8 cellular contexts compared by ENCODE assay signal in genomic region chr3:111311709-111312235, GRCh38.
A peak's percentile ranks its signal among the peaks of the same experiment; 100 is the strongest.
DNase-seq lines count a peak whose midpoint lies in the region; ATAC-seq and TF ChIP-seq lines count a peak whose summit lies in the region.

No MANE protein-coding gene starts in this region.

- H3K27me3 Mint-ChIP-seq in natural killer cell treated with Interleukin-12 subunit alpha and Interleukin-12 subunit beta and Interleukin-15 and Interleukin-18, amount 100 ng/mL, for 72 hours: no peaks in the 10 kb centered on the region

- peak; percentile 78 for ATAC-seq in GM19025 (IDR thresholded peaks at IDR 0.05; ENCODE audit: low read depth, unreplicated experiment)
- ATAC-seq in HG02852 (IDR thresholded peaks at IDR 0.05; ENCODE audit: unreplicated experiment): peak; percentile 88
- peak; percentile 85 to 88 for ATAC-seq in natural killer cell treated with Interleukin-12 subunit alpha and Interleukin-12 subunit beta and Interleukin-15 and Interleukin-18, amount 100 ng/mL, for 72 hours
- no peak for ATAC-seq in heart right ventricle

- no peaks in the 10 kb centered on the region for H3K27me3 ChIP-seq in heart right ventricle

- no peaks in the 10 kb centered on the region for H3K36me3 Mint-ChIP-seq in natural killer cell treated with Interleukin-12 subunit alpha and Interleukin-12 subunit beta and Interleukin-15 and Interleukin-18, amount 100 ng/mL, for 72 hours

- intact Hi-C loops in heart right ventricle (cut with DNase I): no loop called here

- peaks cover 0 to 8% (median 0%) of the 10 kb centered on the region in 9 donors for H3K4me1 ChIP-seq in heart right ventricle

- peak overlapping the region in 1 of 10 donors; percentile 37 for H3K27ac ChIP-seq in heart right ventricle

- DNase-seq in SKM-1 (lab: John Stamatoyannopoulos, UW; ENCODE audit: unreplicated experiment): peak; percentile 8
- no peak for DNase-seq in natural killer cell treated with Interleukin-12 subunit alpha and Interleukin-12 subunit beta and Interleukin-15 and Interleukin-18, amount 100 ng/mL, for 72 hours (ENCODE audit: low spot score)
- no peak for DNase-seq in heart right ventricle
- no peak for DNase-seq in NCI-H1048 (lab: John Stamatoyannopoulos, UW)
- DNase-seq in glomerular visceral epithelial cell (ENCODE audit: extremely low spot score): no peak
- no peak for DNase-seq in NCI-H2107 treated with DMSO at 0.1 percent for 48 hours (lab: John Stamatoyannopoulos, UW; ENCODE audit: unreplicated experiment)

- H3K36me3 ChIP-seq in heart right ventricle: no peaks in the 10 kb centered on the region

- peak overlapping the region; percentile 76 for H3K4me3 Mint-ChIP-seq in natural killer cell treated with Interleukin-12 subunit alpha and Interleukin-12 subunit beta and Interleukin-15 and Interleukin-18, amount 100 ng/mL, for 72 hours

- 27 to 31% methylated on average over 2 of the region's 2 CpGs for WGBS in heart right ventricle, 2 donors

- no peaks in the 10 kb centered on the region for H3K9me3 ChIP-seq in heart right ventricle

- H3K4me3 ChIP-seq in heart right ventricle: no peak overlapping the region

- H3K9me3 Mint-ChIP-seq in natural killer cell treated with Interleukin-12 subunit alpha and Interleukin-12 subunit beta and Interleukin-15 and Interleukin-18, amount 100 ng/mL, for 72 hours: peaks cover 2% of the 10 kb centered on the region

- no peak for TF ChIP-seq CTCF in heart right ventricle (IDR thresholded peaks at IDR 0.05)

- H3K4me1 Mint-ChIP-seq in natural killer cell treated with Interleukin-12 subunit alpha and Interleukin-12 subunit beta and Interleukin-15 and Interleukin-18, amount 100 ng/mL, for 72 hours (ENCODE audit: low read depth in 2 of 2): peaks cover 21 to 26% of the 10 kb centered on the region in 2 donors

- peak overlapping the region; percentile 76 to 83 for H3K27ac Mint-ChIP-seq in natural killer cell treated with Interleukin-12 subunit alpha and Interleukin-12 subunit beta and Interleukin-15 and Interleukin-18, amount 100 ng/mL, for 72 hours

Comparison
In these comparisons a context has a peak if more than half of its experiments do, and no peak if none do; other contexts are left out.
1. ATAC-seq: peak in GM19025 (single experiment), HG02852 (single experiment) and natural killer cell treated with Interleukin-12 subunit alpha and Interleukin-12 subunit beta and Interleukin-15 and Interleukin-18, amount 100 ng/mL, for 72 hours (2 of 2); none in heart right ventricle (0 of 8).